ENCODE assay signal across 38 cellular contexts in the genomic region with DNA sequence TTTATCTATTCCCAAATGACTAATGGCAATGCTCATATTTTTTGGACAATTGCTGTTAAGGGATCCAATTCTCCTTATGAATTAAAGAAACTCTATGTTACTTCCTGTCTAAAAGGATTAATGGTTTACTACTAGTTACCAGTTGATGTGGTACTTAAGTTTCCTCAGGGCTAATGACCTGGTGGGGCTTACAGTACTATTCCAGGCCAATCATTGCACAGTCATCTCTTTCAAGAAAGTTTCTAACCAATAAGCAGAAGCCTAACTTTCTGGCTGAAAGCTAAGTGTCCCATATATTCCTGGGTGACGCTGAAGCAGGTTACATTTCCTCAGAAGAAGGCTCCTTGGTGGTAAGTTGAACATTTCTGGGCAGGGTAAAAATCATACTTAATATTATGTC. TPM values are rescaled to one million over a fixed set of nuclear protein-coding genes. Genes with fewer than 3 reads are reported as not detected.
"Had no signal": no experiment of that assay in that cellular context is flagged by ENCODE, and none has a peak within 500 bp of the region (broad histone marks: within the 10 kb centered on the region; RNA-seq: fewer than 3 reads in every experiment).

A gene (plus strand): TSS at position 322 of the 400 bp plus-strand sequence. CDS start 1,418 bp downstream, outside the sequence.

- H3K36me3 Mint-ChIP-seq: activated CD4-positive, alpha-beta memory T cell treated with anti-CD3 and anti-CD28 coated beads for 36 hours; activated naive CD4-positive, alpha-beta T cell treated with anti-CD3 and anti-CD28 coated beads, Interleukin-2, amount 50 U/mL, for 72 hours; activated naive CD8-positive, alpha-beta T cell treated with anti-CD3 and anti-CD28 coated beads for 36 hours had no signal

- H3K4me3 ChIP-seq: adrenal gland, body of pancreas, breast epithelium had no signal

- H3K4me1 Mint-ChIP-seq: activated B cell treated with CpG ODN at 0.5 μM for 24 hours; activated CD4-positive, alpha-beta T cell treated with anti-CD3 and anti-CD28 coated beads, Interleukin-2, amount 10 ng/mL, durations not matched to agents 24 days and 14 days; activated naive CD8-positive, alpha-beta T cell treated with anti-CD3 and anti-CD28 coated beads for 36 hours; activated T-helper 17 cell treated with anti-CD3 and anti-CD28 coated beads, Interleukin-2, amount 50 U/mL, for 72 hours had no signal

- H3K9me3 Mint-ChIP-seq: activated B cell treated with CpG ODN at 0.5 μM for 24 hours; activated CD4-positive, alpha-beta memory T cell treated with anti-CD3 and anti-CD28 coated beads for 36 hours; activated CD4-positive, alpha-beta T cell treated with anti-CD3 and anti-CD28 coated beads, Interleukin-2, amount 10 ng/mL, durations not matched to agents 24 days and 14 days; activated CD8-positive, alpha-beta T cell treated with anti-CD3 and anti-CD28 coated beads for 36 hours; activated naive CD4-positive, alpha-beta T cell treated with anti-CD3 and anti-CD28 coated beads for 36 hours; activated naive CD4-positive, alpha-beta T cell treated with anti-CD3 and anti-CD28 coated beads, Interleukin-2, amount 50 U/mL, for 72 hours; activated naive CD8-positive, alpha-beta T cell treated with anti-CD3 and anti-CD28 coated beads for 36 hours; activated T-cell treated with anti-CD3 and anti-CD28 coated beads, Interleukin-2, amount 50 U/mL, for 4 hours; activated T-helper 1 cell treated with anti-CD3 and anti-CD28 coated beads, Interleukin-12 subunit alpha, Interleukin-12 subunit beta, Interleukin-2, Interleukin-4 antibody, amounts not matched to agents 30 ng/mL and 10 ng/mL and 1 ng/mL, durations not matched to agents 14 hours and 24 hours and 36 hours; activated T-helper 17 cell treated with anti-CD3 and anti-CD28 coated beads, Interleukin-2, amount 50 U/mL, for 72 hours; T-helper 1 cell treated with Interleukin-12 subunit alpha and Interleukin-12 subunit beta and Interleukin-4 antibody, amounts not matched to agents 30 μg/mL and 1 μg/mL, for 36 hours; T-helper 2 cell treated with Interferon-gamma antibody and Interleukin-4, amounts not matched to agents 5 μg/mL and 100 μg/mL, for 36 hours had no signal

- H3K27ac ChIP-seq: adrenal gland, body of pancreas, brain microvascular endothelial cell, breast epithelium, VCaP had no signal

- H3K4me3 Mint-ChIP-seq: activated B cell treated with CpG ODN at 0.5 μM for 24 hours; activated CD4-positive, alpha-beta memory T cell treated with anti-CD3 and anti-CD28 coated beads for 36 hours; activated CD4-positive, alpha-beta T cell treated with anti-CD3 and anti-CD28 coated beads, Interleukin-2, amount 10 ng/mL, durations not matched to agents 24 days and 14 days; activated CD8-positive, alpha-beta T cell treated with anti-CD3 and anti-CD28 coated beads for 36 hours; activated naive CD4-positive, alpha-beta T cell treated with anti-CD3 and anti-CD28 coated beads for 36 hours; activated naive CD8-positive, alpha-beta T cell treated with anti-CD3 and anti-CD28 coated beads for 36 hours; activated T-cell treated with anti-CD3 and anti-CD28 coated beads, Interleukin-2, amount 50 U/mL, for 4 hours; activated T-helper 1 cell treated with anti-CD3 and anti-CD28 coated beads, Interleukin-12 subunit alpha, Interleukin-12 subunit beta, Interleukin-2, Interleukin-4 antibody, amounts not matched to agents 30 ng/mL and 10 ng/mL and 1 ng/mL, durations not matched to agents 14 hours and 24 hours and 36 hours; activated T-helper 17 cell treated with anti-CD3 and anti-CD28 coated beads, Interleukin-2, amount 50 U/mL, for 72 hours; T-helper 1 cell treated with Interleukin-12 subunit alpha and Interleukin-12 subunit beta and Interleukin-4 antibody, amounts not matched to agents 30 μg/mL and 1 μg/mL, for 36 hours; T-helper 2 cell treated with Interferon-gamma antibody and Interleukin-4, amounts not matched to agents 5 μg/mL and 100 μg/mL, for 36 hours had no signal

- H3K4me1 ChIP-seq: adrenal gland, body of pancreas, breast epithelium had no signal

- FAIRE-seq: astrocyte, TTC549 had no signal

- H3K27ac Mint-ChIP-seq: activated B cell treated with CpG ODN at 0.5 μM for 24 hours; activated CD4-positive, alpha-beta memory T cell treated with anti-CD3 and anti-CD28 coated beads for 36 hours; activated CD4-positive, alpha-beta T cell treated with anti-CD3 and anti-CD28 coated beads, Interleukin-2, amount 10 ng/mL, durations not matched to agents 24 days and 14 days; activated CD8-positive, alpha-beta T cell treated with anti-CD3 and anti-CD28 coated beads for 36 hours; activated naive CD4-positive, alpha-beta T cell treated with anti-CD3 and anti-CD28 coated beads for 36 hours; activated naive CD4-positive, alpha-beta T cell treated with anti-CD3 and anti-CD28 coated beads, Interleukin-2, amount 50 U/mL, for 72 hours; activated naive CD8-positive, alpha-beta T cell treated with anti-CD3 and anti-CD28 coated beads for 36 hours; activated T-helper 1 cell treated with anti-CD3 and anti-CD28 coated beads, Interleukin-12 subunit alpha, Interleukin-12 subunit beta, Interleukin-2, Interleukin-4 antibody, amounts not matched to agents 30 ng/mL and 10 ng/mL and 1 ng/mL, durations not matched to agents 14 hours and 24 hours and 36 hours; activated T-helper 17 cell treated with anti-CD3 and anti-CD28 coated beads, Interleukin-2, amount 50 U/mL, for 72 hours; T-helper 1 cell treated with Interleukin-12 subunit alpha and Interleukin-12 subunit beta and Interleukin-4 antibody, amounts not matched to agents 30 μg/mL and 1 μg/mL, for 36 hours; T-helper 2 cell treated with Interferon-gamma antibody and Interleukin-4, amounts not matched to agents 5 μg/mL and 100 μg/mL, for 36 hours had no signal

- DNase-seq: activated B cell treated with CpG ODN at 0.5 μM for 24 hours; activated CD4-positive, alpha-beta memory T cell treated with anti-CD3 and anti-CD28 coated beads for 36 hours; activated CD4-positive, alpha-beta T cell treated with anti-CD3 and anti-CD28 coated beads for 4 hours; activated CD4-positive, alpha-beta T cell treated with anti-CD3 and anti-CD28 coated beads, Interleukin-2, amount 10 ng/mL, durations not matched to agents 24 days and 14 days; activated CD4-positive, alpha-beta T cell treated with anti-CD3 and anti-CD28 coated beads, Interleukin-2, amount 50 U/mL, for 1 hour; activated CD4-positive, alpha-beta T cell treated with anti-CD3 and anti-CD28 coated beads, Interleukin-2, amount 50 U/mL, for 4 hours; activated CD4-positive, CD25-positive, alpha-beta regulatory T cell treated with anti-CD3 and anti-CD28 coated beads, Interleukin-2, amount 50 U/mL, for 72 hours; activated CD8-positive, alpha-beta memory T cell treated with anti-CD3 and anti-CD28 coated beads, Interleukin-2, amount 50 U/mL, for 4 hours; activated CD8-positive, alpha-beta T cell treated with anti-CD3 and anti-CD28 coated beads for 36 hours; activated effector memory CD4-positive, alpha-beta T cell treated with anti-CD3 and anti-CD28 coated beads, Interleukin-2, amount 50 U/mL, for 16 hours; activated gamma-delta T cell treated with Interleukin-2 at 50 U/mL for 16 hours; activated naive CD4-positive, alpha-beta T cell; activated naive CD4-positive, alpha-beta T cell treated with anti-CD3 and anti-CD28 coated beads for 36 hours; activated naive CD4-positive, alpha-beta T cell treated with anti-CD3 and anti-CD28 coated beads, Interleukin-2, amount 50 U/mL, for 16 hours; activated naive CD8-positive, alpha-beta T cell treated with anti-CD3 and anti-CD28 coated beads for 36 hours; activated T-cell treated with anti-CD3 and anti-CD28 coated beads for 4 hours; activated T-cell treated with anti-CD3 and anti-CD28 coated beads, Interleukin-2, amount 50 U/mL, for 1 hour; activated T-cell treated with anti-CD3 and anti-CD28 coated beads, Interleukin-2, amount 50 U/mL, for 4 hours; adrenal gland; amniotic stem cell; aorta; body of pancreas; brain microvascular endothelial cell; central memory CD4-positive, alpha-beta T cell; T-helper 1 cell; T-helper 2 cell; T-helper 9 cell had no signal

- H3K36me3 ChIP-seq: adrenal gland, brain microvascular endothelial cell, breast epithelium had no signal

- ATAC-seq: activated CD8-positive, alpha-beta T cell treated with anti-CD3 and anti-CD28 coated beads for 36 hours; activated naive CD4-positive, alpha-beta T cell treated with anti-CD3 and anti-CD28 coated beads, Interleukin-2, amount 50 U/mL, for 72 hours; activated T-cell treated with anti-CD3 and anti-CD28 coated beads, Interleukin-2, amount 50 U/mL, for 4 hours; activated T-helper 17 cell treated with anti-CD3 and anti-CD28 coated beads, Interleukin-2, amount 50 U/mL, for 72 hours; body of pancreas had no signal

- H3K9me3 ChIP-seq: adrenal gland, body of pancreas, breast epithelium had no signal

- H3K27me3 ChIP-seq: adrenal gland, body of pancreas, brain microvascular endothelial cell, breast epithelium had no signal

RNA-seq across cellular contexts. Expression of the gene that starts here (rescaled TPM):
- total RNA-seq: activated B cell treated with CpG ODN at 0.5 μM for 24 hours; activated CD4-positive, alpha-beta memory T cell treated with anti-CD3 and anti-CD28 coated beads for 36 hours; activated CD4-positive, alpha-beta T cell treated with anti-CD3 and anti-CD28 coated beads, Interleukin-2, amount 10 ng/mL, durations not matched to agents 24 days and 14 days; activated CD8-positive, alpha-beta memory T cell treated with anti-CD3 and anti-CD28 coated beads for 36 hours; activated CD8-positive, alpha-beta T cell treated with anti-CD3 and anti-CD28 coated beads for 36 hours; activated naive CD4-positive, alpha-beta T cell treated with anti-CD3 and anti-CD28 coated beads for 36 hours; activated naive CD4-positive, alpha-beta T cell treated with anti-CD3 and anti-CD28 coated beads, Interleukin-2, amount 50 U/mL, for 72 hours; activated naive CD8-positive, alpha-beta T cell treated with anti-CD3 and anti-CD28 coated beads for 36 hours; activated T-cell treated with anti-CD3 and anti-CD28 coated beads, Interleukin-2, amount 50 U/mL, for 4 hours; activated T-helper 1 cell treated with anti-CD3 and anti-CD28 coated beads, Interleukin-12 subunit alpha, Interleukin-12 subunit beta, Interleukin-2, Interleukin-4 antibody, amounts not matched to agents 30 ng/mL and 10 ng/mL and 1 ng/mL, durations not matched to agents 14 hours and 24 hours and 36 hours; activated T-helper 17 cell treated with anti-CD3 and anti-CD28 coated beads, Interleukin-2, amount 50 U/mL, for 72 hours; astrocyte; body of pancreas; cardiac septum had no signal
